In genomic region chr1:3910769-3911520, GRCh38 we compare ENCODE assay signal across 8 cellular contexts. TPM values are rescaled to one million over a fixed set of nuclear protein-coding genes. Genes with fewer than 3 reads are reported as not detected.
A peak's percentile ranks its signal among the peaks of the same experiment; 100 is the strongest.
DNase-seq lines count a peak whose midpoint lies in the region; ATAC-seq, FAIRE-seq and TF ChIP-seq lines count a peak whose summit lies in the region.

No MANE protein-coding gene starts in this region.

- H2AK5ac ChIP-seq in trophoblast cell (ENCODE audit: low read length), result no peak overlapping the region

- peak; percentile 62 to 70 for ATAC-seq in upper lobe of left lung (ENCODE audit: low FRiP score in 2 of 2)
- ATAC-seq in GM18517 (IDR thresholded peaks at IDR 0.05; ENCODE audit: unreplicated experiment), result no peak

- H3K4me1 ChIP-seq in HUES48 (ENCODE audit: control insufficient read depth, insufficient read depth, low read length), result peaks cover 7% of the 10 kb centered on the region; the same call in 1 of the 2 replicates
- no peaks in the 10 kb centered on the region for H3K4me1 ChIP-seq in trophoblast cell (ENCODE audit: control insufficient read depth in 1 of 2, insufficient read depth in 2 of 2, low read length in 2 of 2)
- peaks cover 0 to 8% (median 3%) of the 10 kb centered on the region in 4 donors for H3K4me1 ChIP-seq in upper lobe of left lung

- H3K27me3 ChIP-seq in HUES48 (ENCODE audit: control insufficient read depth, insufficient read depth, low read length), result no peaks in the 10 kb centered on the region
- no peaks in the 10 kb centered on the region for H3K27me3 ChIP-seq in trophoblast cell (ENCODE audit: insufficient read depth, low read length)
- H3K27me3 ChIP-seq in upper lobe of left lung, result peaks cover 0 to 12% (median 0%) of the 10 kb centered on the region in 4 donors

- TF ChIP-seq POLR2A in upper lobe of left lung (IDR thresholded peaks at IDR 0.05), result no peak

- peak; percentile 53 to 85 (median 73) for TF ChIP-seq CTCF in upper lobe of left lung (IDR thresholded peaks at IDR 0.05)

- no peak overlapping the region for H3K4ac ChIP-seq in trophoblast cell (ENCODE audit: low read depth, low read length)

- no peak overlapping the region for H2BK12ac ChIP-seq in trophoblast cell (ENCODE audit: low read length)

- no peak for TF ChIP-seq EP300 in upper lobe of left lung (IDR thresholded peaks at IDR 0.05)

- no peaks in the 10 kb centered on the region for H3K79me2 ChIP-seq in trophoblast cell (ENCODE audit: control insufficient read depth, insufficient read depth, low read length, poor library complexity)

- H2BK5ac ChIP-seq in trophoblast cell (ENCODE audit: low read depth, low read length, poor library complexity), result no peak overlapping the region

- no peak overlapping the region for H3K4me2 ChIP-seq in trophoblast cell (ENCODE audit: low read length)

- no peak overlapping the region for H3K18ac ChIP-seq in trophoblast cell (ENCODE audit: low read length)

- H3K36me3 ChIP-seq in HUES48 (ENCODE audit: control insufficient read depth, insufficient read depth, low read length) (no peaks in the 10 kb centered on the region), trophoblast cell (ENCODE audit: control insufficient read depth in 1 of 2, insufficient read depth in 2 of 2, low read length in 2 of 2) (no peaks in the 10 kb centered on the region), upper lobe of left lung (no peaks in the 10 kb centered on the region)

- H4K8ac ChIP-seq in trophoblast cell (ENCODE audit: low read depth, low read length), result no peak overlapping the region

- WGBS in trophoblast cell (ENCODE audit: extremely low coverage, insufficient coverage, insufficient read length), result no CpG with 5 or more reads among the region's 33 CpGs
- 14% methylated on average over 33 of the region's 33 CpGs; no CpG with 5 or more reads in 1 of the 2 donors for WGBS in upper lobe of left lung, 2 donors

- H3K4me3 ChIP-seq in HUES48 (ENCODE audit: low read depth, low read length) (peak overlapping the region; percentile 25; the same call in 1 of the 2 replicates), trophoblast cell (ENCODE audit: low read depth, low read length) (no peak overlapping the region), upper lobe of left lung (no peak overlapping the region)

- FAIRE-seq in RCC 7860 (lab: Jason Lieb, UNC), result no peak

- no peak overlapping the region for H4K12ac ChIP-seq in trophoblast cell (ENCODE audit: low read depth, low read length)

- H3K14ac ChIP-seq in trophoblast cell (ENCODE audit: low read length), result no peak overlapping the region

- H3K23ac ChIP-seq in trophoblast cell (ENCODE audit: low read length), result no peak overlapping the region

- H3K9me3 ChIP-seq in HUES48 (ENCODE audit: control insufficient read depth, insufficient read depth, low read length) (no peaks in the 10 kb centered on the region), trophoblast cell (ENCODE audit: insufficient read depth, low read depth, low read length) (peaks cover 2% of the 10 kb centered on the region), upper lobe of left lung (no peaks in the 10 kb centered on the region)

- no peak overlapping the region for H4K91ac ChIP-seq in trophoblast cell (ENCODE audit: low read depth, low read length)

- no peaks in the 10 kb centered on the region for H3K79me1 ChIP-seq in trophoblast cell (ENCODE audit: low read length)

- no peak overlapping the region for H2AFZ ChIP-seq in trophoblast cell (ENCODE audit: insufficient read depth, low read length, poor library complexity)

- H3K27ac ChIP-seq in HUES48 (ENCODE audit: low read depth, low read length), result peak overlapping the region; percentile 12
- no peak overlapping the region for H3K27ac ChIP-seq in trophoblast cell (ENCODE audit: low read depth, low read length)
- H3K27ac ChIP-seq in upper lobe of left lung, result no peak overlapping the region

- H3K9ac ChIP-seq in HUES48 (ENCODE audit: low read depth, low read length) (no peak overlapping the region), trophoblast cell (ENCODE audit: low read length) (no peak overlapping the region)

- H2BK120ac ChIP-seq in trophoblast cell (ENCODE audit: insufficient read depth, low read length, poor library complexity), result no peak overlapping the region

- peak; percentile 92 for DNase-seq in ELF-1 (ENCODE audit: low read depth, low spot score)
- peak; percentile 48 for DNase-seq in RCC 7860 (ENCODE audit: low spot score)
- DNase-seq in activated T-helper 9 cell treated with anti-CD3 and anti-CD28 coated beads, Interleukin-2, amount 50 U/mL, for 16 hours (ENCODE audit: low read depth), result peak; percentile 65
- peak; percentile 86 for DNase-seq in germinal center (ENCODE audit: low spot score)
- peak; percentile 65 to 82 for DNase-seq in trophoblast cell
- DNase-seq in upper lobe of left lung, result peak; percentile 67 to 89

RNA-seq across cellular contexts. Expression of gene C1orf174, which starts 10.9 kb away (rescaled TPM):
- polyA plus RNA-seq in trophoblast cell (2013), result 26.8 and 28.3 TPM in 2 replicates
- 10 to 100 TPM; 15.9 to 35.6 (median 20.6) TPM for total RNA-seq in upper lobe of left lung

RNA-seq across cellular contexts. Expression of gene DFFB, which starts 53.7 kb away (rescaled TPM):
- polyA plus RNA-seq in trophoblast cell (2013), result 3.7 and 4.2 TPM in 2 replicates
- 10 to 100 TPM in 2 of 6 donors, 1 to 10 TPM in 4; 7.1 to 16.8 (median 9.4) TPM for total RNA-seq in upper lobe of left lung

RNA-seq across cellular contexts. Expression of gene CEP104, which starts 53.9 kb away (rescaled TPM):
- polyA plus RNA-seq in trophoblast cell (2013), result 20.4 and 22.4 TPM in 2 replicates
- 100 to 1,000 TPM in 1 of 6 donors, 10 to 100 TPM in 5; 37.7 to 118 (median 53.6) TPM for total RNA-seq in upper lobe of left lung
